Comparison of ENCODE assay signal across 18 cellular contexts in genomic region chr14:100693877-100694578, GRCh38. TPM values are rescaled to one million over a fixed set of nuclear protein-coding genes. Genes with fewer than 3 reads are reported as not detected.
A peak's percentile ranks its signal among the peaks of the same experiment; 100 is the strongest.
DNase-seq lines count a peak whose midpoint lies in the region; ATAC-seq and TF ChIP-seq lines count a peak whose summit lies in the region.
"Had no signal": no experiment of that assay in that cellular context is flagged by ENCODE, and none has a peak within 500 bp of the region (broad histone marks: within the 10 kb centered on the region; RNA-seq: fewer than 3 reads in every experiment).

No MANE protein-coding gene starts in this region.

- no peaks in the 10 kb centered on the region for H3K4me1 Mint-ChIP-seq in stimulated activated memory B cell treated with anti-CD40 and anti-IgM and Interleukin-4, amounts not matched to agents 10 μg/mL and 1 μg/mL and 100 μg/mL, for 72 hours

- no peaks in the 10 kb centered on the region for H3K36me3 Mint-ChIP-seq in stimulated activated memory B cell treated with anti-CD40 and anti-IgM and Interleukin-4, amounts not matched to agents 10 μg/mL and 1 μg/mL and 100 μg/mL, for 72 hours

- no peak for TF ChIP-seq POLR2A in adrenal gland (IDR thresholded peaks at IDR 0.05)

- H3K27ac ChIP-seq in adrenal gland, result peak overlapping the region in 4 of 5 donors; percentile 79 to 98 (median 90)
- H3K27ac ChIP-seq in mesendoderm (ENCODE audit: low read depth, low read length), result no peak overlapping the region
- no peak overlapping the region for H3K27ac ChIP-seq in SJCRH30
- H3K27ac ChIP-seq: 22Rv1 had no signal

- H3K23ac ChIP-seq in mesendoderm (ENCODE audit: low read length), result no peak overlapping the region

- no peak overlapping the region for H2BK15ac ChIP-seq in mesendoderm (replicated peaks; ENCODE audit: low read depth)

- ATAC-seq in stimulated activated memory B cell treated with anti-CD40 and anti-IgM and Interleukin-4, amounts not matched to agents 10 μg/mL and 1 μg/mL and 100 μg/mL, for 72 hours, result peak; percentile 14
- ATAC-seq in HG03457 (IDR thresholded peaks at IDR 0.05; ENCODE audit: unreplicated experiment), result no peak
- ATAC-seq: GM23338, Right ventricle myocardium inferior had no signal

- no peak overlapping the region for H2AK5ac ChIP-seq in mesendoderm (ENCODE audit: low read length)

- H3K4me2 ChIP-seq in mesendoderm (ENCODE audit: low read length), result no peak overlapping the region
- H3K4me2 ChIP-seq: GM23338 had no signal

- 86 to 92% (median 89%) methylated on average over 15 to 23 of the region's 23 CpGs for WGBS in adrenal gland, 4 donors
- WGBS in mesendoderm (ENCODE audit: extremely low coverage, insufficient coverage, low lambda C conversion rate), result no CpG with 5 or more reads among the region's 23 CpGs

- no peaks in the 10 kb centered on the region for H3K9me3 Mint-ChIP-seq in stimulated activated memory B cell treated with anti-CD40 and anti-IgM and Interleukin-4, amounts not matched to agents 10 μg/mL and 1 μg/mL and 100 μg/mL, for 72 hours
- H3K9me3 Mint-ChIP-seq: CD4-positive, alpha-beta T cell; GM23338 had no signal

- intact Hi-C loops in adrenal gland (cut with DNase I), result no loop called here

- H3K4me3 Mint-ChIP-seq in stimulated activated memory B cell treated with anti-CD40 and anti-IgM and Interleukin-4, amounts not matched to agents 10 μg/mL and 1 μg/mL and 100 μg/mL, for 72 hours, result no peak overlapping the region
- H3K4me3 Mint-ChIP-seq: CD4-positive, alpha-beta T cell; GM23338 had no signal

- no peak overlapping the region for H2BK120ac ChIP-seq in mesendoderm (ENCODE audit: low read depth, low read length)

- no peak overlapping the region for H3K56ac ChIP-seq in mesendoderm (ENCODE audit: low read length)

- H3K27me3 Mint-ChIP-seq in stimulated activated memory B cell treated with anti-CD40 and anti-IgM and Interleukin-4, amounts not matched to agents 10 μg/mL and 1 μg/mL and 100 μg/mL, for 72 hours, result peaks cover 70% of the 10 kb centered on the region

- H3K4ac ChIP-seq in mesendoderm (ENCODE audit: low read depth, low read length), result no peak overlapping the region

- H4K5ac ChIP-seq in mesendoderm (ENCODE audit: low read length), result no peak overlapping the region

- no peaks in the 10 kb centered on the region for H3K79me2 ChIP-seq in mesendoderm (ENCODE audit: control insufficient read depth, insufficient read depth, low read length)

- no peak overlapping the region for H4K8ac ChIP-seq in mesendoderm (ENCODE audit: low read depth, low read length)

- no peaks in the 10 kb centered on the region for H3K79me1 ChIP-seq in mesendoderm (ENCODE audit: low read length)

- no peaks in the 10 kb centered on the region for H3K36me3 ChIP-seq in adrenal gland (replicated peaks in 1 of 2)
- H3K36me3 ChIP-seq in mesendoderm (ENCODE audit: control insufficient read depth, insufficient read depth, low read length), result no peaks in the 10 kb centered on the region
- no peaks in the 10 kb centered on the region for H3K36me3 ChIP-seq in SJCRH30
- H3K36me3 ChIP-seq: BE2C had no signal

- H3K18ac ChIP-seq in mesendoderm (ENCODE audit: low read length), result peak overlapping the region; percentile 25

- no peak overlapping the region for H3K27ac Mint-ChIP-seq in stimulated activated memory B cell treated with anti-CD40 and anti-IgM and Interleukin-4, amounts not matched to agents 10 μg/mL and 1 μg/mL and 100 μg/mL, for 72 hours
- H3K27ac Mint-ChIP-seq: CD4-positive, alpha-beta T cell; GM23338 had no signal

- H3K27me3 ChIP-seq in adrenal gland, result no peaks in the 10 kb centered on the region
- H3K27me3 ChIP-seq in mesendoderm (ENCODE audit: insufficient read depth, low read length, poor library complexity), result no peaks in the 10 kb centered on the region
- H3K27me3 ChIP-seq in SJCRH30, result peaks cover 3% of the 10 kb centered on the region; the same call in 1 of the 2 replicates
- H3K27me3 ChIP-seq: BE2C had no signal

- H3K4me3 ChIP-seq in adrenal gland (no peak overlapping the region), mesendoderm (ENCODE audit: low read length) (no peak overlapping the region), SJCRH30 (no peak overlapping the region)
- H3K4me3 ChIP-seq: GM23338, PC-9 had no signal

- no peaks in the 10 kb centered on the region for H3K9me3 ChIP-seq in adrenal gland (replicated peaks in 1 of 3)
- H3K9me3 ChIP-seq in SJCRH30 (replicated peaks), result no peaks in the 10 kb centered on the region
- H3K9me3 ChIP-seq: BE2C had no signal

- no peak for TF ChIP-seq CTCF in adrenal gland (IDR thresholded peaks at IDR 0.05)

- H3K4me1 ChIP-seq in adrenal gland (replicated peaks in 1 of 2), result peaks cover 23 to 41% of the 10 kb centered on the region in 2 donors
- H3K4me1 ChIP-seq in mesendoderm (ENCODE audit: control insufficient read depth, low read depth, low read length), result no peaks in the 10 kb centered on the region
- H3K4me1 ChIP-seq in SJCRH30, result peaks cover 23% of the 10 kb centered on the region

- no peak overlapping the region for H3K9ac ChIP-seq in mesendoderm (ENCODE audit: low read length)

- DNase-seq in NCI-H510A treated with DMSO at 0.1 percent for 48 hours (lab: John Stamatoyannopoulos, UW) (peak; percentile 21), NCI-H510A (lab: John Stamatoyannopoulos, UW) (no peak), adrenal gland (no peak), mesendoderm (no peak), SJCRH30 (no peak), dedifferentiated amniotic fluid mesenchymal stem cell (ENCODE audit: extremely low spot score) (no peak)
- DNase-seq: BE2C; CD4-positive, alpha-beta T cell; Karpas-422; MM.1S; NCI-H1694 treated with DMSO at 0.1 percent for 48 hours; NCI-H446 had no signal

- no peak overlapping the region for H2BK5ac ChIP-seq in mesendoderm (ENCODE audit: low read length)

RNA-seq across cellular contexts. Expression of gene DLK1, which starts 32.7 kb away (rescaled TPM):
- total RNA-seq in adrenal gland, result 1,000 to 10,000 TPM; 1,488 to 2,787 (median 2,011) TPM
- 1,000 to 10,000 TPM in 1 of 3 donors, 100 to 1,000 TPM in 2; 426 to 1,401 (median 972) TPM for polyA plus RNA-seq in adrenal gland
- polyA plus RNA-seq in mesendoderm (2013, experiment 1 of 2), result 0.51 TPM
- 0.56 TPM for polyA plus RNA-seq in mesendoderm (2013, experiment 2 of 2)
- 0.20 and 0.28 TPM in 2 replicates for total RNA-seq in SJCRH30 (2014; rRNA removed; shearing (Covaris generic))
- total RNA-seq: CD4-positive, alpha-beta T cell; PC-9 had no signal

Comparison
In these comparisons a context has a peak if more than half of its experiments do, and no peak if none do; other contexts are left out.
1. H3K27ac ChIP-seq: peak in adrenal gland (4 of 5); none in mesendoderm (single experiment) and SJCRH30 (single experiment).
2. RNA of gene DLK1, which starts 32.7 kb away (total RNA-seq): 1,488 to 2,787 TPM in adrenal gland; 0.20 to 0.28 TPM in SJCRH30; every median in the first group is over 1,000 times any median in the second.